In the genomic region with DNA sequence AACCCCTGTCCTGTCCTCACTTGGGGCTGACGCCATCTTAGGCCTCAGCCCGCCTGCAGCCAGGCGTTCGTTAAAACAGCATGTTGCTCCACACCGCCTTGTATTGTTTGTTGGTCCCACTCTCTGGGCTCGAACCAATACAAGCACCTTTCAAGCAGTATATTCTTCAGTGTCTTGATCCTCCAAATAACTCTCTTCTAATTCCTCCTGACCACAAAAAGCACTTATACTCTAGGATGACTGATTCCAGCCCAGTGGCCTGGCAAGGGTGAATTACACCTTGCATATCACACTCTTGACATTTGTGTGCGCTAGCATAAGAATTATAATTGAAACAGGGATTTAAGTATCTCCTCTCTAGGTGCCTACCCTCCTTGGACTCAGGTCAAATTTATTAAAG, we compare ENCODE assay signal across 20 cellular contexts. TPM values are rescaled to one million over a fixed set of nuclear protein-coding genes. Genes with fewer than 3 reads are reported as not detected.
DNase-seq lines count a peak whose midpoint lies in the region; ATAC-seq and TF ChIP-seq lines count a peak whose summit lies in the region.
"Had no signal": no experiment of that assay in that cellular context is flagged by ENCODE, and none has a peak within 500 bp of the region (broad histone marks: within the 10 kb centered on the region; RNA-seq: fewer than 3 reads in every experiment).

No MANE protein-coding gene starts in this region.

- H3K9me2 ChIP-seq in GM23338 (ENCODE audit: insufficient read depth) (no peaks in the 10 kb centered on the region), SK-N-SH (no peaks in the 10 kb centered on the region)

- TF ChIP-seq RAD21 in SK-N-SH (IDR thresholded peaks at IDR 0.05; ENCODE audit: low read length): no peak

- ATAC-seq in GM23338 (no peak), upper lobe of right lung (peak; percentile 52), Right ventricle myocardium superior (ENCODE audit: poor library complexity) (no peak)
- ATAC-seq: A549; CD8-positive, alpha-beta T cell; GM12878 had no signal

- H3K4me2 ChIP-seq in GM23338 (no peak overlapping the region), SK-N-SH (no peak overlapping the region)
- H3K4me2 ChIP-seq: A549 had no signal

- intact Hi-C loops in upper lobe of right lung (cut with DNase I) (no loop called here), Right ventricle myocardium superior (cut with DNase I) (no loop called here)

- DNase-seq in GM23338 (ENCODE audit: low spot score) (no peak), NCI-H2029 treated with DMSO at 0.1 percent for 48 hours (lab: John Stamatoyannopoulos, UW) (peak; percentile 40), islet precursor cell (peak; percentile 54), upper lobe of right lung (no peak), SK-N-SH (no peak), Right ventricle myocardium superior (no peak), DMS114 treated with DMSO at 0.1 percent for 48 hours (lab: John Stamatoyannopoulos, UW; ENCODE audit: unreplicated experiment) (no peak)
- DNase-seq: BE2C; Caco-2; CD8-positive, alpha-beta T cell; DMS53; H7; IMR-90; KG1 had no signal

- H2AFZ ChIP-seq in GM23338 (peak overlapping the region; percentile 84), SK-N-SH (ENCODE audit: low read depth) (no peak overlapping the region)

- no peaks in the 10 kb centered on the region for H3K36me3 Mint-ChIP-seq in GM23338 (ENCODE audit: low read depth)
- H3K36me3 Mint-ChIP-seq: CD8-positive, alpha-beta T cell had no signal

- 89% methylated on average over 7 of the region's 7 CpGs for WGBS in SK-N-SH (ENCODE audit: low lambda C conversion rate)

- H3K9me3 Mint-ChIP-seq in GM23338: no peaks in the 10 kb centered on the region
- H3K9me3 Mint-ChIP-seq: CD8-positive, alpha-beta T cell had no signal

- no peak overlapping the region for H3K4me3 Mint-ChIP-seq in GM23338
- H3K4me3 Mint-ChIP-seq: CD8-positive, alpha-beta T cell had no signal

- H3K4me3 ChIP-seq in GM23338 (no peak overlapping the region), upper lobe of right lung (no peak overlapping the region), SK-N-SH (ENCODE audit: low read depth in 2 of 2, low read length in 1 of 2) (no peak overlapping the region)
- H3K4me3 ChIP-seq: A549, GM12878 had no signal

- peaks cover 4% of the 10 kb centered on the region; the same call in 2 of the 3 replicates for H3K4me1 Mint-ChIP-seq in GM23338

- no peak overlapping the region for H3K27ac Mint-ChIP-seq in GM23338
- H3K27ac Mint-ChIP-seq: CD8-positive, alpha-beta T cell had no signal

- H4K20me1 ChIP-seq in GM23338 (replicated peaks; ENCODE audit: insufficient read depth) (no peaks in the 10 kb centered on the region), SK-N-SH (ENCODE audit: insufficient read depth) (no peaks in the 10 kb centered on the region)

- POLR2A ChIA-PET in SK-N-SH (lab: Yijun Ruan, JAX): no interaction called here

- H3K9ac ChIP-seq in SK-N-SH: no peak overlapping the region

- no peaks in the 10 kb centered on the region for H3K36me3 ChIP-seq in GM23338 (ENCODE audit: insufficient read depth)
- no peaks in the 10 kb centered on the region for H3K36me3 ChIP-seq in upper lobe of right lung
- no peaks in the 10 kb centered on the region for H3K36me3 ChIP-seq in SK-N-SH (replicated peaks in 1 of 2; ENCODE audit: control insufficient read depth in 1 of 2, insufficient read depth in 2 of 2, low read length in 1 of 2)
- H3K36me3 ChIP-seq: BE2C had no signal

- H3F3A ChIP-seq in GM23338 (replicated peaks; ENCODE audit: low read depth): no peaks in the 10 kb centered on the region
- H3F3A ChIP-seq in SK-N-SH (replicated peaks; ENCODE audit: insufficient read depth): no peaks in the 10 kb centered on the region

- H3K27me3 Mint-ChIP-seq in GM23338 (ENCODE audit: insufficient read depth, low read depth, poor library complexity): no peaks in the 10 kb centered on the region

- H3K4me1 ChIP-seq in GM23338 (ENCODE audit: insufficient read depth) (no peaks in the 10 kb centered on the region), upper lobe of right lung (no peaks in the 10 kb centered on the region), SK-N-SH (ENCODE audit: control insufficient read depth in 1 of 2, insufficient read depth in 2 of 2, low read depth in 1 of 2, low read length in 1 of 2) (no peaks in the 10 kb centered on the region)
- H3K4me1 ChIP-seq: BE2C had no signal

- H3K79me2 ChIP-seq in GM23338 (replicated peaks; ENCODE audit: insufficient read depth) (no peaks in the 10 kb centered on the region), SK-N-SH (ENCODE audit: insufficient read depth) (no peaks in the 10 kb centered on the region)

- H3K9me3 ChIP-seq in upper lobe of right lung (no peaks in the 10 kb centered on the region), SK-N-SH (no peaks in the 10 kb centered on the region)
- H3K9me3 ChIP-seq: A549, BE2C, Caco-2 had no signal

- no peak overlapping the region for H3K27ac ChIP-seq in GM23338 (ENCODE audit: low read depth)
- no peak overlapping the region for H3K27ac ChIP-seq in upper lobe of right lung
- H3K27ac ChIP-seq in SK-N-SH (ENCODE audit: low read depth in 2 of 2, low read length in 1 of 2): no peak overlapping the region
- H3K27ac ChIP-seq: A549, C4-2B had no signal

- H3K27me3 ChIP-seq in GM23338 (ENCODE audit: insufficient read depth): no peaks in the 10 kb centered on the region
- H3K27me3 ChIP-seq in upper lobe of right lung: no peaks in the 10 kb centered on the region
- no peaks in the 10 kb centered on the region for H3K27me3 ChIP-seq in SK-N-SH (ENCODE audit: insufficient read depth)
- H3K27me3 ChIP-seq: BE2C had no signal

- TF ChIP-seq EP300 in SK-N-SH (IDR thresholded peaks at IDR 0.05; ENCODE audit: borderline replicate concordance in 1 of 2, low read depth in 1 of 2, low read length in 1 of 2): no peak

- TF ChIP-seq CTCF in GM23338 (conservative IDR thresholded peaks at IDR 0.05; ENCODE audit: low read depth in 2 of 2) (no peak), upper lobe of right lung (IDR thresholded peaks at IDR 0.05) (no peak), SK-N-SH (IDR thresholded peaks at IDR 0.05) (no peak)

- CTCF ChIA-PET in SK-N-SH (lab: Yijun Ruan, JAX): no interaction called here

TF ChIP-seq in GM23338, 12 proteins besides CTCF, POLR2A, EP300 and RAD21 (continues in another document):
- no peak for TF ChIP-seq POLR2AphosphoS5 (IDR thresholded peaks at IDR 0.05; ENCODE audit: low read depth)
- no peak for TF ChIP-seq EZH2phosphoT487 (IDR thresholded peaks at IDR 0.05; ENCODE audit: unreplicated experiment)
- TF ChIP-seq NANOG (IDR thresholded peaks at IDR 0.05; ENCODE audit: borderline replicate concordance): no peak
- no peak for TF ChIP-seq CREB1 (CRISPR knock-in tag; IDR thresholded peaks at IDR 0.05; ENCODE audit: low read depth)
- TF ChIP-seq EZH2 (IDR thresholded peaks at IDR 0.05; ENCODE audit: low read depth, unreplicated experiment): no peak
- no peak for TF ChIP-seq STAT1 (IDR thresholded peaks at IDR 0.05; ENCODE audit: unreplicated experiment)
- TF ChIP-seq, protein P1, sequence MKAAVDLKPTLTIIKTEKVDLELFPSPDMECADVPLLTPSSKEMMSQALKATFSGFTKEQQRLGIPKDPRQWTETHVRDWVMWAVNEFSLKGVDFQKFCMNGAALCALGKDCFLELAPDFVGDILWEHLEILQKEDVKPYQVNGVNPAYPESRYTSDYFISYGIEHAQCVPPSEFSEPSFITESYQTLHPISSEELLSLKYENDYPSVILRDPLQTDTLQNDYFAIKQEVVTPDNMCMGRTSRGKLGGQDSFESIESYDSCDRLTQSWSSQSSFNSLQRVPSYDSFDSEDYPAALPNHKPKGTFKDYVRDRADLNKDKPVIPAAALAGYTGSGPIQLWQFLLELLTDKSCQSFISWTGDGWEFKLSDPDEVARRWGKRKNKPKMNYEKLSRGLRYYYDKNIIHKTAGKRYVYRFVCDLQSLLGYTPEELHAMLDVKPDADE (IDR thresholded peaks at IDR 0.05): no peak
- no peak for TF ChIP-seq ZNF114 (CRISPR knock-in tag; IDR thresholded peaks at IDR 0.05)
- TF ChIP-seq JUNB (IDR thresholded peaks at IDR 0.05; ENCODE audit: unreplicated experiment): no peak
- no peak for TF ChIP-seq ZNF331 (CRISPR knock-in tag; IDR thresholded peaks at IDR 0.05; ENCODE audit: low read depth)

TF ChIP-seq in SK-N-SH, 30 proteins besides CTCF, POLR2A, EP300 and RAD21:
- TF ChIP-seq, protein P2, sequence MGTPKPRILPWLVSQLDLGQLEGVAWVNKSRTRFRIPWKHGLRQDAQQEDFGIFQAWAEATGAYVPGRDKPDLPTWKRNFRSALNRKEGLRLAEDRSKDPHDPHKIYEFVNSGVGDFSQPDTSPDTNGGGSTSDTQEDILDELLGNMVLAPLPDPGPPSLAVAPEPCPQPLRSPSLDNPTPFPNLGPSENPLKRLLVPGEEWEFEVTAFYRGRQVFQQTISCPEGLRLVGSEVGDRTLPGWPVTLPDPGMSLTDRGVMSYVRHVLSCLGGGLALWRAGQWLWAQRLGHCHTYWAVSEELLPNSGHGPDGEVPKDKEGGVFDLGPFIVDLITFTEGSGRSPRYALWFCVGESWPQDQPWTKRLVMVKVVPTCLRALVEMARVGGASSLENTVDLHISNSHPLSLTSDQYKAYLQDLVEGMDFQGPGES (IDR thresholded peaks at IDR 0.05; ENCODE audit: low read depth, low read length): no peak
- TF ChIP-seq GATA2 (CRISPR knock-in tag; IDR thresholded peaks at IDR 0.05): no peak
TF ChIP-seq in SK-N-SH: peak in this region for 0.

RNA-seq across cellular contexts. Expression of a gene that starts 7.1 kb away (rescaled TPM):
- not detected in 2 replicates for total RNA-seq in GM23338 (2014; rRNA removed; shearing (Covaris generic))
- polyA plus RNA-seq in GM23338 (2016; fragmentation: Nextera tagmentation; extraction: Ambion mirVana): not detected in 2 replicates
- total RNA-seq in upper lobe of right lung: not detected
- polyA plus RNA-seq in SK-N-SH (2012; rRNA removed): not detected in 2 replicates
- polyA plus RNA-seq in SK-N-SH (2012; cell fraction: cytosol; rRNA removed): not detected in 2 replicates
- polyA plus RNA-seq in SK-N-SH (2012; cell fraction: nucleus; rRNA removed): not detected in 2 replicates
- total RNA-seq in Right ventricle myocardium superior: not detected
- total RNA-seq: Caco-2; CD8-positive, alpha-beta T cell; G401; GM12878; H7; HT-29; IMR-90 had no signal
- polyA plus RNA-seq: A549, AG04450, IMR-90 had no signal

RNA-seq across cellular contexts. Expression of a gene that starts 56.9 kb away (rescaled TPM):
- total RNA-seq in GM23338 (2014; rRNA removed; shearing (Covaris generic)): not detected in 2 replicates
- polyA plus RNA-seq in GM23338 (2016; fragmentation: Nextera tagmentation; extraction: Ambion mirVana) (not detected in 2 replicates), SK-N-SH (2012; rRNA removed) (not detected in 2 replicates)
- total RNA-seq in upper lobe of right lung (not detected), Right ventricle myocardium superior (not detected)
- polyA plus RNA-seq in SK-N-SH (2012; cell fraction: cytosol; rRNA removed): 0.03 TPM in 1 of 2 replicates, not detected in the other
- polyA plus RNA-seq in SK-N-SH (2012; cell fraction: nucleus; rRNA removed): not detected in 2 replicates
- total RNA-seq: Caco-2; CD8-positive, alpha-beta T cell; G401; GM12878; H7; HT-29; IMR-90 had no signal
- polyA plus RNA-seq: A549, GM12878, IMR-90 had no signal

Comparison
In these comparisons a context has a peak if more than half of its experiments do, and no peak if none do; other contexts are left out.
1. DNase-seq: peak in NCI-H2029 treated with DMSO at 0.1 percent for 48 hours (single experiment) and islet precursor cell (single experiment); none in GM23338 (single experiment), upper lobe of right lung (single experiment), SK-N-SH (single experiment), Right ventricle myocardium superior (single experiment) and DMS114 treated with DMSO at 0.1 percent for 48 hours (single experiment).